Comparison of ENCODE assay signal across 21 cellular contexts in the genomic region with DNA sequence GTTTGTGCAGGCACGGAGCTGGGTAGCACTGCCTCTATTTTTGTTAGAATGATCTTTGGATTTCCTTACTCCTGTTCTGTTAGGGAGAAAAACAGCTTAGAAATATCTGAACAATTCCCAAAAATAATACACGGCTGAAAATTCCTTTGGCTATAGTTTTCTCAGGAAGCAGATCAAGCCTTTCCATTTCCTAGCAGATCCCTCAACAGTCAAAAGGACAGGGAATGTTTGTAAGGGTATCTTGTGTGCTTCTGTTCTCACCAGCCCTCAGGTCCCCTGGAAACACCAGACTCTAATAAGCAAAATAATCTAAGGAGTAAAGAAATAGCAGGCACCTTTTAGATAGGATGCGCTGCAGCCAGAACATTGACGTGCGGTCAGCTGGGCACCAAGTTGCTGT.
"Had no signal": no experiment of that assay in that cellular context is flagged by ENCODE, and none has a peak within 500 bp of the region (broad histone marks: within the 10 kb centered on the region; RNA-seq: fewer than 3 reads in every experiment).

No MANE protein-coding gene starts in this region.

- H3K27me3 Mint-ChIP-seq: naive B cell had no signal

- H3K36me3 ChIP-seq: heart right ventricle, left lung, sigmoid colon, stomach, thyroid gland, upper lobe of left lung, uterus had no signal

- H3K9me3 ChIP-seq: heart right ventricle, left lung, psoas muscle, sigmoid colon, stomach, thyroid gland, upper lobe of left lung, uterus had no signal

- H3K4me3 Mint-ChIP-seq: endodermal cell, immature natural killer cell, naive B cell, nephron progenitor cell had no signal

- H2AFZ ChIP-seq: parathyroid adenoma had no signal

- H3K36me3 Mint-ChIP-seq: immature natural killer cell, naive B cell had no signal

- H3K4me1 Mint-ChIP-seq: endodermal cell, immature natural killer cell, nephron progenitor cell had no signal

- H3K27ac ChIP-seq: parathyroid adenoma, psoas muscle, thyroid gland, uterus had no signal

- H3K27ac Mint-ChIP-seq: endodermal cell, immature natural killer cell, nephron progenitor cell had no signal

- H3K4me3 ChIP-seq: heart right ventricle, left lung, lung, psoas muscle, sigmoid colon, stomach, thyroid gland, upper lobe of left lung, uterus had no signal

- H3K79me2 ChIP-seq: parathyroid adenoma had no signal

- DNase-seq: central memory CD4-positive, alpha-beta T cell; effector CD4-positive, alpha-beta T cell; endodermal cell; foreskin melanocyte; heart right ventricle; immature natural killer cell; left lung; mesendoderm; naive B cell; nephron progenitor cell; psoas muscle; sigmoid colon; small intestine; stimulated activated CD4-positive, alpha-beta T cell treated with anti-CD3 and anti-CD28 coated beads, Interleukin-12 subunit alpha, Interleukin-12 subunit beta, amount 100 ng/mL, for 4 hours; stimulated activated naive CD4-positive, alpha-beta T cell; stomach; thyroid gland; upper lobe of left lung; uterus had no signal

- ATAC-seq: left lung, psoas muscle had no signal

- H3K9me3 Mint-ChIP-seq: endodermal cell, immature natural killer cell, nephron progenitor cell had no signal

- H3K27me3 ChIP-seq: heart right ventricle, left lung, sigmoid colon, stomach, thyroid gland, upper lobe of left lung, uterus had no signal

- H3K4me1 ChIP-seq: parathyroid adenoma, psoas muscle, sigmoid colon, thyroid gland, uterus had no signal
